In the genomic region with DNA sequence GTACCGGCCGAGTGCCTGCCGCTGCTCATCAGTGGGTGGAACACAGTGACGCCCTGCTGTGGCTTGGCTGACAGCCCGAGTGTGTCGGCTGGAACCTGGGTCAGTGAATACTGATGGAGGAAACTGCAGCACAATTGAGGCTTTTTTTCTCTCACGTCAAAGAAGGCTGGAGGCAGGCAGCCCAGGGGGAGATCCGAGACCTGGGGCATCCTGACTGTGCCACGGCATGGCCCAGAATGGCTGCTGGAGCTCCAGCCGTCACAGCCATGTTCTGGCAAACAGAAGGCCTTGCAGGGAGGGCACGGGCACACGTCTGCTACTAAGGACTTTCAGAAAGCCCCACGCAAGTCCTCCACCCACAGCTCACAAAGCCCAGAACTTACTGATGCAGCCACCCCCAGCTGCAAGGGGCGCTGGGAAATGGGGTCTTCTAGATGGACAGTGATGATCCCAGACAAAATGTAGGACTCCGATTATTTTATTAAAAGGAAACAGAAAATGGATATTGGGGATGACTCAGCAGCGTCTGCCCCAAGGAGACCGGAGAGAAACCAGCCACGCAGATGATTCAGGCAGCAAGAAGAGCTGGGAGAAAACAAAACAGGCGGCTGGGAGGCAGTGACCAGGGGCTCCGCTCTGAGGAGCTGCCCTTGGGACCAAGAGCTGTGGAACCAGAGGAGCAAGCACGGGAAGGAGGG, we compare ENCODE assay signal across 11 cellular contexts.
A peak's percentile ranks its signal among the peaks of the same experiment; 100 is the strongest.
DNase-seq lines count a peak whose midpoint lies in the region; ATAC-seq and TF ChIP-seq lines count a peak whose summit lies in the region.
"Had no signal": no experiment of that assay in that cellular context is flagged by ENCODE, and none has a peak within 500 bp of the region (broad histone marks: within the 10 kb centered on the region; RNA-seq: fewer than 3 reads in every experiment).

No MANE protein-coding gene starts in this region.

- 0 out of 2 replicates have a peak, but pooled peaks cover 11% of the 10 kb centered on the region for H3K4me1 ChIP-seq in PC-9 (replicated peaks; ENCODE audit: insufficient read depth)

- H3K4me3 ChIP-seq in AG09309 (ENCODE audit: control insufficient read depth, low read depth, low read length) (no peak overlapping the region), PC-9 (no peak overlapping the region), fibroblast of the aortic adventitia (ENCODE audit: low read depth, low read length) (no peak overlapping the region)

- peaks cover 53% of the 10 kb centered on the region for H3K27me3 ChIP-seq in PC-9 (ENCODE audit: insufficient read depth, low read depth)

- no peaks in the 10 kb centered on the region for H4K20me1 ChIP-seq in PC-9 (ENCODE audit: insufficient read depth)

- H3K36me3 ChIP-seq in PC-9 (ENCODE audit: low read depth), result no peaks in the 10 kb centered on the region

- H3F3A ChIP-seq in PC-9 (ENCODE audit: insufficient read depth, low read depth), result no peaks in the 10 kb centered on the region

- TF ChIP-seq CTCF in AG09309 (IDR thresholded peaks at IDR 0.05; ENCODE audit: control insufficient read depth, insufficient read depth, low read depth, low read length, missing control alignments), result no peak
- TF ChIP-seq CTCF in PC-9 (conservative IDR thresholded peaks at IDR 0.05), result no peak
- no peak for TF ChIP-seq CTCF in fibroblast of the aortic adventitia (IDR thresholded peaks at IDR 0.05; ENCODE audit: insufficient read depth, low read length)

- no peaks in the 10 kb centered on the region for H3K79me2 ChIP-seq in PC-9 (ENCODE audit: low read depth)

- H3K9me2 ChIP-seq in PC-9 (ENCODE audit: insufficient read depth), result no peaks in the 10 kb centered on the region

- H3K9me3 ChIP-seq in PC-9 (ENCODE audit: insufficient read depth, low read depth), result no peaks in the 10 kb centered on the region

- peak; percentile 34 for DNase-seq in AG09309 (ENCODE audit: low read depth)
- peak; percentile 75 for DNase-seq in HK-2 (ENCODE audit: unreplicated experiment)
- DNase-seq in PC-9, result peak; percentile 50 to 66
- DNase-seq in fibroblast of the aortic adventitia (ENCODE audit: low read depth), result peak; percentile 22
- no peak for DNase-seq in ureter (ENCODE audit: low spot score)
- DNase-seq in NCI-H446 treated with DMSO at 0.1 percent for 48 hours (lab: John Stamatoyannopoulos, UW), result no peak
- DNase-seq: central memory CD4-positive, alpha-beta T cell; mesendoderm had no signal

- CTCF ChIA-PET in PC-9 (lab: Charles Lee), result no interaction called here

- no TSS peak for BruUV-seq in PC-9 (replicated peaks; lab: Mats Ljungman, UMichigan)

- intact Hi-C loops in PC-9 (cut with micrococcal nuclease; ENCODE audit: unreplicated experiment), result no loop called here

- ATAC-seq in HG03159 (IDR thresholded peaks at IDR 0.05; ENCODE audit: unreplicated experiment) (no peak), HG03097 (IDR thresholded peaks at IDR 0.05; ENCODE audit: low FRiP score, unreplicated experiment) (no peak)
- ATAC-seq: stimulated activated effector memory CD8-positive, alpha-beta T cell treated with anti-CD3 and anti-CD28 coated beads, Interleukin-12 subunit alpha, Interleukin-12 subunit beta, amount 100 ng/mL, for 72 hours had no signal

- H3K27ac ChIP-seq in PC-9, result no peak overlapping the region

- H3K4me2 ChIP-seq in PC-9, result peak overlapping the region; percentile 39; the same call in 1 of the 2 replicates

- H2AFZ ChIP-seq in PC-9, result no peak overlapping the region

- POLR2A ChIA-PET in PC-9 (lab: Charles Lee; ENCODE audit: unreplicated experiment), result interaction anchor here (0.6 kb wide), 2 partner anchors 24 to 425 kb away, joined by 3 read pairs; no protein-coding TSS in a partner anchor

Comparison
In these comparisons a context has a peak if more than half of its experiments do, and no peak if none do; other contexts are left out.
1. DNase-seq: peak in AG09309 (single experiment), HK-2 (single experiment), PC-9 (2 of 2) and fibroblast of the aortic adventitia (single experiment); none in ureter (single experiment) and NCI-H446 treated with DMSO at 0.1 percent for 48 hours (single experiment).